17 cellular contexts compared by ENCODE assay signal in the genomic region with DNA sequence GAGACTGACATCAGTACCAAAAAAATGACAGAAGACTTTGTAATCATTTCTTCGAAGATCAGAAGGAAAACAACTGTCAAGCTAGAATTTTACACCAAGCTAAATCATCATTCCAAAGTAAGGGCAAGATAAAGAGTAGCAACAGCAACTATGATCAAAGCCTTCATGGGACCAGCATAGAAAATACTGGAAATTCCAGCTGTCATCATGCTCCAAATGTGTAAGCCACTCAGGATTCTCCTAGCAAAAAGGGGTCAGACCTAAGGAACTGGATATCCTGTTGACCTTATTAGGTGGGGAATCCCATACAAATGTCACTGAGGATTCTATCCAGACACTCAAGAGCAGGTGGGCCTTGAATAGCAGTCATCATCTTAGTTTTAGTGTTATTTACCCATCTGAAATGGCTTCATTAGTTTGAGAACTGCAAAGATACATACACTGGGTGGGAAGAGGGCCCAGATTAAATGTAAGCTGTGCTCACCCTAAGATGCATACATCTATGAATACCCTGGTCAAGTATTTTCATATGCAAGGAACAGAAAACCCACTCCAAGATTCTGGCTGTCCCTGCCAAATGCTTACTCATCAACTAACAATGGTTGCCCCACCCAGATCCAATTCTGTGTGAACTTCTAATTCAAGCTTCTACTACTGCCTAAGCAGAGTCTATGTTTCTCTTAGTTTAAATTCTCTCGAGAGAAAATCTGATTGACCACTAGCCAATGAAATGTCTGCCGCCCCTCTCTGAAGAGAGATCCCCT. TPM values are rescaled to one million over a fixed set of nuclear protein-coding genes. Genes with fewer than 3 reads are reported as not detected.
A peak's percentile ranks its signal among the peaks of the same experiment; 100 is the strongest.
DNase-seq lines count a peak whose midpoint lies in the region; ATAC-seq, FAIRE-seq and TF ChIP-seq lines count a peak whose summit lies in the region.
"Had no signal": no experiment of that assay in that cellular context is flagged by ENCODE, and none has a peak within 500 bp of the region (broad histone marks: within the 10 kb centered on the region; RNA-seq: fewer than 3 reads in every experiment).

No MANE protein-coding gene starts in this region.

- no peaks in the 10 kb centered on the region for H4K20me1 ChIP-seq in keratinocyte (ENCODE audit: control insufficient read depth, extremely low read depth, insufficient read depth, low read length)

- TF ChIP-seq CTCF in astrocyte of the spinal cord (IDR thresholded peaks at IDR 0.05; ENCODE audit: low read depth, low read length) (no peak), keratinocyte (optimal IDR thresholded peaks at IDR 0.05 in 1 of 3, IDR thresholded peaks at IDR 0.05 in 1 of 3, conservative IDR thresholded peaks at IDR 0.05 in 1 of 3; ENCODE audit: extremely low read depth in 1 of 3, insufficient read depth in 2 of 3, low read length in 3 of 3) (no peak), WERI-Rb-1 (IDR thresholded peaks at IDR 0.05; ENCODE audit: low read depth, low read length) (no peak), upper lobe of right lung (IDR thresholded peaks at IDR 0.05) (no peak)

- no peak overlapping the region for H3K9ac ChIP-seq in keratinocyte (ENCODE audit: control insufficient read depth, extremely low read depth, insufficient read depth, low read length)
- H3K9ac ChIP-seq: neural progenitor cell had no signal

- peak overlapping the region; percentile 50 for H3K4me2 ChIP-seq in keratinocyte (ENCODE audit: control insufficient read depth, extremely low read depth, insufficient read depth, low read depth, low read length)
- H3K4me2 ChIP-seq: neural progenitor cell had no signal

- peaks cover 34% of the 10 kb centered on the region for H3K4me1 ChIP-seq in ACC112 (ENCODE audit: control insufficient read depth, insufficient read depth, low read length, unreplicated experiment)
- peaks cover 29% of the 10 kb centered on the region for H3K4me1 ChIP-seq in keratinocyte (ENCODE audit: control insufficient read depth, extremely low read depth, insufficient read depth, low read length)
- peaks cover 3% of the 10 kb centered on the region for H3K4me1 ChIP-seq in upper lobe of right lung
- H3K4me1 ChIP-seq: BE2C had no signal

- H3K27ac ChIP-seq in ACC112 (ENCODE audit: low read depth, low read length): peak overlapping the region; percentile 86
- H3K27ac ChIP-seq in keratinocyte (ENCODE audit: control insufficient read depth, insufficient read depth, low read length): peak overlapping the region; percentile 45
- H3K27ac ChIP-seq in WERI-Rb-1: no peak overlapping the region
- no peak overlapping the region for H3K27ac ChIP-seq in upper lobe of right lung
- H3K27ac ChIP-seq: heart right ventricle, left ventricle myocardium inferior, neural progenitor cell had no signal

- H3K79me2 ChIP-seq in ACC112 (ENCODE audit: control insufficient read depth, insufficient read depth, low read length, unreplicated experiment) (no peaks in the 10 kb centered on the region), keratinocyte (ENCODE audit: control insufficient read depth, insufficient read depth, low read length) (no peaks in the 10 kb centered on the region)

- H2AFZ ChIP-seq in ACC112 (ENCODE audit: low read length, unreplicated experiment) (peak overlapping the region; percentile 51), keratinocyte (ENCODE audit: control insufficient read depth, low read length) (no peak overlapping the region)
- H2AFZ ChIP-seq: neural progenitor cell had no signal

- FAIRE-seq in keratinocyte (lab: Jason Lieb, UNC): peak; percentile 85

- dilution Hi-C loops in keratinocyte (cut with MboI; ENCODE audit: extremely low pct_ligation_motif_present, low sequenced_read_pairs): no loop called here

- ATAC-seq in upper lobe of right lung: no peak
- ATAC-seq: heart right ventricle had no signal

- intact Hi-C loops in upper lobe of right lung (cut with DNase I): no loop called here

- H3K27me3 ChIP-seq in ACC112 (ENCODE audit: insufficient read depth, low read length): no peaks in the 10 kb centered on the region
- H3K27me3 ChIP-seq in keratinocyte (ENCODE audit: control insufficient read depth, extremely low read depth, insufficient read depth, low read length): no peaks in the 10 kb centered on the region
- no peaks in the 10 kb centered on the region for H3K27me3 ChIP-seq in WERI-Rb-1 (ENCODE audit: insufficient read depth, low read depth, severe bottlenecking)
- no peaks in the 10 kb centered on the region for H3K27me3 ChIP-seq in upper lobe of right lung
- H3K27me3 ChIP-seq: BE2C, heart right ventricle, neural progenitor cell had no signal

- no peaks in the 10 kb centered on the region; the same call in 1 of the 2 replicates for H3K36me3 ChIP-seq in ACC112 (ENCODE audit: insufficient read depth, low read length)
- no peaks in the 10 kb centered on the region for H3K36me3 ChIP-seq in keratinocyte (ENCODE audit: control insufficient read depth in 2 of 2, extremely low read depth in 1 of 2, insufficient read depth in 2 of 2, low read length in 2 of 2)
- H3K36me3 ChIP-seq in WERI-Rb-1: peaks cover 13% of the 10 kb centered on the region
- no peaks in the 10 kb centered on the region for H3K36me3 ChIP-seq in upper lobe of right lung
- H3K36me3 ChIP-seq: BE2C, neural progenitor cell had no signal

- in situ Hi-C loops in astrocyte of the spinal cord (cut with HindIII; ENCODE audit: low sequenced_read_pairs): no loop called here

- no peaks in the 10 kb centered on the region for H3K9me1 ChIP-seq in keratinocyte (ENCODE audit: control insufficient read depth, extremely low read depth, insufficient read depth, low read length)

- CTCF ChIA-PET in HEK293T (lab: Yijun Ruan, JAX): interaction anchor here (0.6 kb wide), 1 partner anchor 351 kb away, joined by 3 read pairs; no protein-coding TSS in a partner anchor

- DNase-seq in HS-5 (ENCODE audit: low read depth): peak; percentile 77
- peak; percentile 86 for DNase-seq in astrocyte of the spinal cord (ENCODE audit: low read depth, low spot score)
- no peak for DNase-seq in keratinocyte (ENCODE audit: low read depth, low spot score)
- DNase-seq in NAMALWA (ENCODE audit: low spot score): no peak
- DNase-seq in WERI-Rb-1: no peak
- no peak for DNase-seq in HEK293T (ENCODE audit: extremely low spot score)
- DNase-seq in upper lobe of right lung: no peak
- DNase-seq: activated CD8-positive, alpha-beta memory T cell treated with anti-CD3 and anti-CD28 coated beads, Interleukin-2, amount 50 U/mL, for 4 hours; BE2C; DMS79 treated with DMSO at 0.1 percent for 48 hours; heart right ventricle; left ventricle myocardium inferior; NCI-H1694 treated with DMSO at 0.1 percent for 48 hours; SHP77 treated with DMSO at 0.1 percent for 48 hours had no signal

- H3K4me3 ChIP-seq in ACC112 (ENCODE audit: low read depth, low read length) (peak overlapping the region; percentile 46; the same call in 1 of the 2 replicates), astrocyte of the spinal cord (ENCODE audit: low read depth, low read length) (no peak overlapping the region), keratinocyte (ENCODE audit: control insufficient read depth in 2 of 3, extremely low read depth in 1 of 3, insufficient read depth in 2 of 3, low read depth in 1 of 3, low read length in 3 of 3) (no peak overlapping the region), WERI-Rb-1 (ENCODE audit: low read depth, low read length) (no peak overlapping the region), upper lobe of right lung (no peak overlapping the region)
- H3K4me3 ChIP-seq: heart right ventricle, left ventricle myocardium inferior, neural progenitor cell had no signal

- H3K9me3 ChIP-seq in keratinocyte (ENCODE audit: control insufficient read depth, low read depth, low read length) (no peaks in the 10 kb centered on the region), WERI-Rb-1 (ENCODE audit: severe bottlenecking) (no peaks in the 10 kb centered on the region), upper lobe of right lung (no peaks in the 10 kb centered on the region)
- H3K9me3 ChIP-seq: BE2C, heart right ventricle, left ventricle myocardium inferior had no signal

- POLR2A ChIA-PET in HEK293T (lab: Yijun Ruan, JAX): no interaction called here

TF ChIP-seq in HEK293T, 16 proteins besides CTCF, POLR2A, EP300 and RAD21:
- no peak for TF ChIP-seq ELF4 (IDR thresholded peaks at IDR 0.05)
- TF ChIP-seq HDGF (IDR thresholded peaks at IDR 0.05; ENCODE audit: borderline replicate concordance): no peak
- no peak for TF ChIP-seq FOXM1 (IDR thresholded peaks at IDR 0.05; ENCODE audit: borderline replicate concordance)
- TF ChIP-seq SP1 (IDR thresholded peaks at IDR 0.05): no peak
- TF ChIP-seq ZNF384 (IDR thresholded peaks at IDR 0.05): no peak
- TF ChIP-seq LEF1 (IDR thresholded peaks at IDR 0.05; ENCODE audit: borderline replicate concordance): no peak

RNA-seq across cellular contexts. Expression of gene CLDN18, which starts 33.5 kb away (rescaled TPM):
- not detected in 3 replicates for polyA plus RNA-seq in keratinocyte
- not detected for polyA plus RNA-seq in keratinocyte (2011; ENCODE audit: low read depth)
- polyA plus RNA-seq in keratinocyte (2011; cell fraction: cytosol; rRNA removed): not detected in 2 replicates
- not detected in 2 replicates for polyA plus RNA-seq in keratinocyte (2011; cell fraction: nucleus; rRNA removed)
- not detected in 2 replicates for polyA plus RNA-seq in keratinocyte (2012; ENCODE audit: low replicate concordance)
- polyA minus RNA-seq in keratinocyte: not detected in 3 replicates
- polyA minus RNA-seq in keratinocyte (2011; cell fraction: cytosol; rRNA and poly(A)+ RNA removed): not detected
- not detected in 2 replicates for polyA minus RNA-seq in keratinocyte (2011; cell fraction: nucleus; rRNA and poly(A)+ RNA removed)
- 197 TPM for total RNA-seq in upper lobe of right lung
- total RNA-seq: heart right ventricle, left ventricle myocardium inferior, ureter had no signal

Comparison
In these comparisons a context has a peak if more than half of its experiments do, and no peak if none do; other contexts are left out.
1. H3K27ac ChIP-seq: peak in ACC112 (single experiment) and keratinocyte (single experiment); none in WERI-Rb-1 (single experiment) and upper lobe of right lung (single experiment).
2. DNase-seq: peak in HS-5 (single experiment) and astrocyte of the spinal cord (single experiment); none in keratinocyte (single experiment), NAMALWA (single experiment), WERI-Rb-1 (single experiment), HEK293T (single experiment) and upper lobe of right lung (single experiment).